13 cellular contexts compared by ENCODE assay signal in the genomic region with DNA sequence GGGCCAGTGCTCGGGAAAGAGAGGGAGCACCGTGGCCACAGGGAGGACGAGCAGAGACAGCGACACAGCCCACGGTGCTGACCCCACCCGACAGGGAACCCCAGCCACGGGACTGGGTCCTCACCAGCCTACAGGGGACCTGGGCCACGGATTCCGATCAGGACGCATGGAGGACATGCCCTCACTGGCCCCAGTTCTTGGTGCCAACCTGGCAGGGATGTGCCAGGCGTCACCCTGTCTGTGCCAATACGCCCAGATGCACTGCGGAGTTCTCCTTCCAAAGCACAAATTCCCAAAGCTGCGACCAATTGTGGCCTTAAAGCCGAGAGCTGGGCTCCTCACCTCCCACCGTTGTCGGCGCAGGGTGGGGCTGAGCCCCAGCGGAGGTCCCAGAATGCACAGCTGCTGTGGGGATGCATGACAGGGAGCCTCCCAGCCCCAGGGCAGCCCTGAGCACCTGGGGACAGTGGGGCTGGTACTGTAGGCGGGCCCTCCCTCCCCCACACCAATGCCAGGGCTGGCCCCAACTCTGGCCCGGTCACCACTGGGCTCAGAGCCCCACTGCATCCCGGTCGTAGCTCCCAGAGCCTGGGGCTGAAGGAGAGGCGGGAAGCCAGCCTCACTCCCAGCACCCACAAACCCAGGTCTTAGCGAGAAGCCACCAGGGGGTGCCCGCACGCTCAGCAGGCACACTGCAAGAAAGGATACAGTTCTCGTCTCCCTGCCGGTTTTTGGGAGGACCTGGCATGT. TPM values are rescaled to one million over a fixed set of nuclear protein-coding genes. Genes with fewer than 3 reads are reported as not detected.
DNase-seq lines count a peak whose midpoint lies in the region; ATAC-seq and TF ChIP-seq lines count a peak whose summit lies in the region.
"Had no signal": no experiment of that assay in that cellular context is flagged by ENCODE, and none has a peak within 500 bp of the region (broad histone marks: within the 10 kb centered on the region; RNA-seq: fewer than 3 reads in every experiment).

No MANE protein-coding gene starts in this region.

- H3K27me3 ChIP-seq in psoas muscle (ENCODE audit: insufficient read depth in 3 of 3, low read length in 2 of 3): peaks cover 0 to 27% (median 0%) of the 10 kb centered on the region in 3 donors

- intact Hi-C loops in Right ventricle myocardium inferior (cut with DNase I) (loop anchor here (5.0 kb wide), 2 partner anchors 39 to 79 kb away; no protein-coding TSS in a partner anchor), left cardiac atrium (cut with DNase I) (no loop called here), psoas muscle (cut with DNase I) (loop anchor here in 1 of 2 donors (2.0 kb wide), 1 partner anchor 88 kb away; no protein-coding TSS in a partner anchor)

- H3K36me3 ChIP-seq in psoas muscle (ENCODE audit: insufficient read depth in 1 of 2, low read depth in 1 of 2): no peaks in the 10 kb centered on the region

- H3K4me1 ChIP-seq in psoas muscle: no peaks in the 10 kb centered on the region

- H3K9me3 ChIP-seq in psoas muscle: no peaks in the 10 kb centered on the region

- 45 to 62% (median 52%) methylated on average over 26 to 29 of the region's 29 CpGs for WGBS in psoas muscle, 3 donors

- H3K27ac ChIP-seq in psoas muscle: no peak overlapping the region

- no peak overlapping the region for H3K4me3 ChIP-seq in psoas muscle

- peak; percentile 24 for TF ChIP-seq CTCF in psoas muscle (IDR thresholded peaks at IDR 0.05)

- ATAC-seq in Right ventricle myocardium inferior: peak; percentile 61
- no peak for ATAC-seq in left cardiac atrium
- peak; percentile 47 for ATAC-seq in esophagus mucosa
- ATAC-seq in psoas muscle: peak in 3 of 4 donors; percentile 7 to 41 (median 19)
- ATAC-seq in HG03520 (IDR thresholded peaks at IDR 0.05; ENCODE audit: unreplicated experiment): no peak
- ATAC-seq: natural killer cell treated with Interleukin-12 subunit alpha and Interleukin-12 subunit beta and Interleukin-15 and Interleukin-18, amount 100 ng/mL, for 72 hours had no signal

- DNase-seq in Right ventricle myocardium inferior (ENCODE audit: missing footprints): peak; percentile 70
- DNase-seq in left cardiac atrium: no peak
- peak; percentile 80 for DNase-seq in NCI-H1694 treated with DMSO at 0.1 percent for 48 hours (lab: John Stamatoyannopoulos, UW)
- DNase-seq in psoas muscle: peak; percentile 21 to 51
- no peak for DNase-seq in hypothalamus (lab: John Stamatoyannopoulos, UW)
- DNase-seq in GDM1 (lab: John Stamatoyannopoulos, UW): no peak
- DNase-seq: activated CD4-positive, alpha-beta memory T cell treated with anti-CD3 and anti-CD28 coated beads, Interleukin-2, amount 10 ng/mL, durations not matched to agents 7 days and 5 days; central memory CD4-positive, alpha-beta T cell; effector memory CD4-positive, alpha-beta T cell; NCI-H2081 treated with DMSO at 0.1 percent for 48 hours had no signal

RNA-seq across cellular contexts. Expression of a gene that starts 44.2 kb away (rescaled TPM):
- total RNA-seq in Right ventricle myocardium inferior: 4.4 TPM
- 10 to 100 TPM in 1 of 2 donors, 1 to 10 TPM in 1; 4.4 to 10.4 TPM for total RNA-seq in left cardiac atrium
- total RNA-seq in esophagus mucosa: 1.1 TPM
- total RNA-seq in psoas muscle: under 1 TPM in 3 of 4 donors, not detected in 1; 0.59 to 0.96 (median 0.83) TPM
- polyA plus RNA-seq in psoas muscle: under 1 TPM; 0.08 to 0.68 (median 0.35) TPM

RNA-seq across cellular contexts. Expression of a gene that starts 59.0 kb away (rescaled TPM):
- total RNA-seq in Right ventricle myocardium inferior: 179 TPM
- 10 to 100 TPM; 53.7 to 54.1 TPM for total RNA-seq in left cardiac atrium
- total RNA-seq in esophagus mucosa: 3.0 TPM
- 10 to 100 TPM in 3 of 4 donors, 1 to 10 TPM in 1; 4.5 to 22.0 (median 15.1) TPM for total RNA-seq in psoas muscle
- polyA plus RNA-seq in psoas muscle: 1 to 10 TPM; 2.3 to 3.8 (median 2.3) TPM

Comparison
In these comparisons a context has a peak if more than half of its experiments do, and no peak if none do; other contexts are left out.
1. ATAC-seq: peak in Right ventricle myocardium inferior (single experiment), esophagus mucosa (single experiment) and psoas muscle (3 of 4); none in left cardiac atrium (0 of 2) and HG03520 (single experiment).
2. DNase-seq: peak in Right ventricle myocardium inferior (single experiment), NCI-H1694 treated with DMSO at 0.1 percent for 48 hours (single experiment) and psoas muscle (2 of 2); none in left cardiac atrium (single experiment), hypothalamus (0 of 51) and GDM1 (single experiment).